In the genomic region with DNA sequence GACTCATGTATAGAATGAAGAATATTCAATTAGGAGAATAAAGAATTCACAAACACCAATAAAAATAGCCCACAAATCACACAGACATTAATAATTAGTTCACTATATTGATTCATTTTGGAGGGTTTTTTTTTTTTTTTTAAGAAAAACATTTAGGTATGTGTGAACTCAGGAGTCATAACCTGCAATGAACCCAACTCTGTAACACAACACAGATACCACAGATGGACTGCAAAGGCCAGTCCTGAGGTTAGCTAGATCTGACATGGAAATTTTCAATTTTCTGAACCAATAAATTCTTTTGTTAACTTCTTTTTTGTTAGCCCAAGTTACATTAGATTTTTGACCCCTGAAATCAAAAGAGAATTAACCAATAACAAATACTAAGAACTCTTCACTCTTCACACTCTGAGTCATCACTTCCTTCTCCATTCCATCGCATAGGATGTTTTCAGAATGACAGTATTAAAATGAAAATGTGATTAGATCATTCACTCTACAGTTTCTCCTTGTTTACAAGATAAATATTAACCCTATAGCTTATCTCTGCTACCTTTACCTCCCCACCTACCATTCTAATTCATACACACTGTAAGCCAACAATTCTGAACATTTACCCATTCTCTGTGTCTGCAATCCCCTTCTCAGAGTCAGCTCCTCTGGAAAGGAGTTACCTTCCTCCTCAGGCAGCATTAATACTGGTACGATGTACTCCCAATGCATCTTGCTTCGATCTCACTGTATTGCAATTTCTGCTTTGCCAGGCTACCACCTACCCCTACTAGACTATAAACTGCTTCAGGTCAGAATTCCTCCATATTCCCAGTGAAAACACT, we compare ENCODE assay signal across 8 cellular contexts.
DNase-seq lines count a peak whose midpoint lies in the region; ATAC-seq, FAIRE-seq and TF ChIP-seq lines count a peak whose summit lies in the region.

No MANE protein-coding gene starts in this region.

- no peak overlapping the region for H3K4me3 Mint-ChIP-seq in naive thymus-derived CD4-positive, alpha-beta T cell
- no peak overlapping the region for H3K4me3 Mint-ChIP-seq in nephron progenitor cell

- TF ChIP-seq RAD21 in HepG2 (CRISPR knock-in tag; IDR thresholded peaks at IDR 0.05): no peak

- H3K4me2 ChIP-seq in HepG2 (ENCODE audit: low read depth, low read length): no peak overlapping the region

- H3K27ac Mint-ChIP-seq in naive thymus-derived CD4-positive, alpha-beta T cell: no peak overlapping the region
- no peak overlapping the region for H3K27ac Mint-ChIP-seq in nephron progenitor cell

- peaks cover 0 to 6% (median 0%) of the 10 kb centered on the region in 11 donors for H3K9me3 Mint-ChIP-seq in naive thymus-derived CD4-positive, alpha-beta T cell
- no peaks in the 10 kb centered on the region for H3K9me3 Mint-ChIP-seq in nephron progenitor cell

- intact Hi-C loops in Panc1 (cut with micrococcal nuclease; ENCODE audit: unreplicated experiment) (no loop called here), HepG2 (cut with micrococcal nuclease; ENCODE audit: unreplicated experiment) (no loop called here)
- intact Hi-C loops in naive thymus-derived CD4-positive, alpha-beta T cell (cut with micrococcal nuclease): no loop called here

- H3K27me3 Mint-ChIP-seq in naive thymus-derived CD4-positive, alpha-beta T cell: no peaks in the 10 kb centered on the region
- H3K27me3 Mint-ChIP-seq in nephron progenitor cell (ENCODE audit: low read depth, poor library complexity): peaks cover 3% of the 10 kb centered on the region

- peaks cover 0 to 9% (median 0%) of the 10 kb centered on the region in 7 donors for H3K4me1 Mint-ChIP-seq in naive thymus-derived CD4-positive, alpha-beta T cell
- H3K4me1 Mint-ChIP-seq in nephron progenitor cell: peaks cover 1% of the 10 kb centered on the region

- no peak overlapping the region for H2AFZ ChIP-seq in HepG2 (ENCODE audit: low read length)

- no peak for TF ChIP-seq CTCF in Panc1 (IDR thresholded peaks at IDR 0.05)
- no peak for TF ChIP-seq CTCF in HepG2 (CRISPR knock-in tag; IDR thresholded peaks at IDR 0.05)
- no peak for TF ChIP-seq CTCF in D721Med (IDR thresholded peaks at IDR 0.05; ENCODE audit: insufficient read depth, missing control alignments)
- TF ChIP-seq CTCF in nephron progenitor cell (IDR thresholded peaks at IDR 0.05): no peak

- POLR2A ChIA-PET in Panc1 (lab: Charles Lee) (no interaction called here), HepG2 (lab: Yijun Ruan, JAX) (no interaction called here)
- POLR2A ChIA-PET in naive thymus-derived CD4-positive, alpha-beta T cell (lab: Charles Lee): no interaction called here

- H3K27ac ChIP-seq in Panc1 (ENCODE audit: low read length) (no peak overlapping the region), HepG2 (ENCODE audit: extremely low read length, insufficient read depth, low read length) (no peak overlapping the region)
- H3K27ac ChIP-seq in naive thymus-derived CD4-positive, alpha-beta T cell (ENCODE audit: low read depth, low read length): no peak overlapping the region

- in situ Hi-C loops in Panc1 (cut with HindIII; ENCODE audit: low pct_unique_long_range_greater_than_20kb, low sequenced_read_pairs) (no loop called here), HepG2 (cut with HindIII; ENCODE audit: extremely low pct_ligation_motif_present, low pct_unique_long_range_greater_than_20kb) (no loop called here)

- H3K4me3 ChIP-seq in Panc1 (ENCODE audit: low read depth in 2 of 2, low read length in 2 of 2) (no peak overlapping the region), HepG2 (replicated peaks in 1 of 3; ENCODE audit: insufficient read depth in 1 of 3, low read depth in 2 of 3, low read length in 3 of 3) (no peak overlapping the region)
- no peak overlapping the region for H3K4me3 ChIP-seq in naive thymus-derived CD4-positive, alpha-beta T cell (ENCODE audit: low read length)

- FAIRE-seq in HepG2 (lab: Jason Lieb, UNC) (no peak), D721Med (lab: Jason Lieb, UNC) (no peak)

- H3K9ac ChIP-seq in HepG2 (ENCODE audit: insufficient read depth, low read depth, low read length): no peak overlapping the region

- H3K79me2 ChIP-seq in HepG2 (ENCODE audit: insufficient read depth, low read length): no peaks in the 10 kb centered on the region

- no peaks in the 10 kb centered on the region for H3K36me3 ChIP-seq in Panc1 (ENCODE audit: control insufficient read depth, insufficient read depth, low read length)
- no peaks in the 10 kb centered on the region for H3K36me3 ChIP-seq in HepG2 (replicated peaks in 1 of 2; ENCODE audit: control insufficient read depth in 1 of 2, insufficient read depth in 2 of 2, low read length in 2 of 2)
- no peaks in the 10 kb centered on the region for H3K36me3 ChIP-seq in naive thymus-derived CD4-positive, alpha-beta T cell (ENCODE audit: control insufficient read depth in 2 of 3, insufficient read depth in 3 of 3, low read length in 3 of 3)

- H3K9me3 ChIP-seq in Panc1 (ENCODE audit: control insufficient read depth, insufficient read depth, low read depth, low read length): no peaks in the 10 kb centered on the region
- H3K9me3 ChIP-seq in HepG2 (ENCODE audit: low read length): no peaks in the 10 kb centered on the region
- H3K9me3 ChIP-seq in naive thymus-derived CD4-positive, alpha-beta T cell (ENCODE audit: control insufficient read depth in 2 of 3, low read length in 3 of 3): no peaks in the 10 kb centered on the region

- DNase-seq in Panc1 (ENCODE audit: low read depth, low spot score): peak; percentile 84
- peak; percentile 28 for DNase-seq in HepG2 (ENCODE audit: low spot score)
- DNase-seq in naive thymus-derived CD4-positive, alpha-beta T cell: no peak
- no peak for DNase-seq in D721Med (ENCODE audit: insufficient read length, low spot score)
- no peak for DNase-seq in DMS153 treated with DMSO at 0.1 percent for 48 hours (lab: John Stamatoyannopoulos, UW; ENCODE audit: unreplicated experiment)
- no peak for DNase-seq in nephron progenitor cell

- TF ChIP-seq POLR2A in HepG2 (IDR thresholded peaks at IDR 0.05; ENCODE audit: insufficient read depth in 1 of 2, low read depth in 2 of 2, low read length in 2 of 2): no peak

- no TSS peak for BruUV-seq in Panc1 (replicated peaks; lab: Mats Ljungman, UMichigan)
- no TSS peak for BruUV-seq in HepG2 (replicated peaks; lab: Mats Ljungman, UMichigan)

- peaks cover 0 to 39% (median 13%) of the 10 kb centered on the region in 5 donors for H3K36me3 Mint-ChIP-seq in naive thymus-derived CD4-positive, alpha-beta T cell
- H3K36me3 Mint-ChIP-seq in nephron progenitor cell (ENCODE audit: low read depth): peaks cover 7% of the 10 kb centered on the region

- no peaks in the 10 kb centered on the region for H4K20me1 ChIP-seq in HepG2 (ENCODE audit: insufficient read depth, low read length)

- TF ChIP-seq EP300 in HepG2 (IDR thresholded peaks at IDR 0.05; ENCODE audit: low read depth in 2 of 2, low read length in 2 of 2) (no peak), HepG2 (CRISPR knock-in tag; IDR thresholded peaks at IDR 0.05; ENCODE audit: borderline replicate concordance) (no peak)

- WGBS in HepG2 (ENCODE audit: low lambda C conversion rate): 84% methylated on average over 3 of the region's 3 CpGs

- no peaks in the 10 kb centered on the region for H3K4me1 ChIP-seq in Panc1 (ENCODE audit: control insufficient read depth, insufficient read depth, low read length)
- no peaks in the 10 kb centered on the region for H3K4me1 ChIP-seq in HepG2 (ENCODE audit: insufficient read depth, low read length)
- no peaks in the 10 kb centered on the region for H3K4me1 ChIP-seq in naive thymus-derived CD4-positive, alpha-beta T cell (ENCODE audit: control insufficient read depth in 2 of 2, insufficient read depth in 2 of 2, low read length in 2 of 2)

- ATAC-seq in GM18861 (IDR thresholded peaks at IDR 0.05; ENCODE audit: unreplicated experiment) (peak; percentile 98), HG02678 (IDR thresholded peaks at IDR 0.05; ENCODE audit: unreplicated experiment) (peak; percentile 84), Panc1 (peak; percentile 58; the same call in 1 of the 2 replicates), HepG2 (no peak; the same call in 2 of the 3 replicates)
- no peak for ATAC-seq in naive thymus-derived CD4-positive, alpha-beta T cell

- CTCF ChIA-PET in Panc1 (lab: Charles Lee) (no interaction called here), HepG2 (lab: Yijun Ruan, JAX; ENCODE audit: low intra/inter-chr PET ratio, low total read pairs) (no interaction called here)
- CTCF ChIA-PET in naive thymus-derived CD4-positive, alpha-beta T cell (lab: Charles Lee): no interaction called here

- H3K27me3 ChIP-seq in Panc1 (ENCODE audit: control insufficient read depth, insufficient read depth, low read length): no peaks in the 10 kb centered on the region
- no peaks in the 10 kb centered on the region for H3K27me3 ChIP-seq in HepG2 (ENCODE audit: control insufficient read depth in 1 of 2, insufficient read depth in 2 of 2, low read length in 2 of 2)
- H3K27me3 ChIP-seq in naive thymus-derived CD4-positive, alpha-beta T cell (ENCODE audit: control insufficient read depth in 2 of 2, insufficient read depth in 2 of 2, low read length in 2 of 2): no peaks in the 10 kb centered on the region

TF ChIP-seq in HepG2, 621 proteins besides CTCF, POLR2A, EP300 and RAD21:
- TF ChIP-seq SOX5 (CRISPR knock-in tag; IDR thresholded peaks at IDR 0.05; ENCODE audit: borderline replicate concordance): no peak

Comparison
In these comparisons a context has a peak if more than half of its experiments do, and no peak if none do; other contexts are left out.
1. ATAC-seq: peak in GM18861 (single experiment), HG02678 (single experiment) and Panc1 (single experiment); none in HepG2 (single experiment) and naive thymus-derived CD4-positive, alpha-beta T cell (single experiment).
2. DNase-seq: peak in Panc1 (single experiment) and HepG2 (single experiment); none in naive thymus-derived CD4-positive, alpha-beta T cell (0 of 9), D721Med (single experiment), DMS153 treated with DMSO at 0.1 percent for 48 hours (single experiment) and nephron progenitor cell (single experiment).